11 cellular contexts compared by ENCODE assay signal in genomic region chr1:3067671-3068399, GRCh38. TPM values are rescaled to one million over a fixed set of nuclear protein-coding genes. Genes with fewer than 3 reads are reported as not detected.
DNase-seq lines count a peak whose midpoint lies in the region; ATAC-seq and TF ChIP-seq lines count a peak whose summit lies in the region.
"Had no signal": no experiment of that assay in that cellular context is flagged by ENCODE, and none has a peak within 500 bp of the region (broad histone marks: within the 10 kb centered on the region; RNA-seq: fewer than 3 reads in every experiment).

No MANE protein-coding gene starts in this region.

- H3K27me3 ChIP-seq in heart left ventricle (peaks cover 14 to 82% (median 50%) of the 10 kb centered on the region in 9 donors), osteoblast (ENCODE audit: insufficient read depth, low read length) (peaks cover 5% of the 10 kb centered on the region), upper lobe of left lung (peaks cover 0 to 67% (median 19%) of the 10 kb centered on the region in 4 donors)

- H3K4me3 Mint-ChIP-seq in activated CD4-positive, alpha-beta T cell treated with anti-CD3 and anti-CD28 coated beads, Interleukin-2, amount 10 ng/mL, durations not matched to agents 24 days and 14 days, result no peak overlapping the region

- in situ Hi-C loops in astrocyte of the spinal cord (cut with HindIII; ENCODE audit: low sequenced_read_pairs), result loop anchor here (25.0 kb wide), 1 partner anchor 344 kb away; no protein-coding TSS in a partner anchor

- H3K4me3 ChIP-seq in astrocyte of the spinal cord (ENCODE audit: low read depth, low read length), result peak overlapping the region; percentile 43
- H3K4me3 ChIP-seq in heart left ventricle, result peak overlapping the region; percentile 38 to 95 (median 59)
- peak overlapping the region; percentile 71 for H3K4me3 ChIP-seq in osteoblast (ENCODE audit: insufficient read depth, low read length)
- peak overlapping the region; percentile 10 to 74 (median 58) for H3K4me3 ChIP-seq in upper lobe of left lung

- TF ChIP-seq CTCF in astrocyte of the spinal cord (IDR thresholded peaks at IDR 0.05; ENCODE audit: low read depth, low read length) (no peak), heart left ventricle (IDR thresholded peaks at IDR 0.05) (no peak), osteoblast (IDR thresholded peaks at IDR 0.05; ENCODE audit: extremely low read depth, low read depth, low read length) (no peak), upper lobe of left lung (IDR thresholded peaks at IDR 0.05) (no peak)

- ATAC-seq in heart left ventricle (peak in 1 of 4 donors; percentile 1), upper lobe of left lung (ENCODE audit: low FRiP score in 2 of 2) (no peak), HG03432 (IDR thresholded peaks at IDR 0.05; ENCODE audit: unreplicated experiment) (no peak)

- H3K9me3 ChIP-seq in heart left ventricle (no peaks in the 10 kb centered on the region), osteoblast (ENCODE audit: low read depth, low read length) (no peaks in the 10 kb centered on the region), upper lobe of left lung (no peaks in the 10 kb centered on the region)

- H3K36me3 Mint-ChIP-seq in activated CD4-positive, alpha-beta T cell treated with anti-CD3 and anti-CD28 coated beads, Interleukin-2, amount 10 ng/mL, durations not matched to agents 24 days and 14 days (ENCODE audit: low read depth), result no peaks in the 10 kb centered on the region

- H3K79me2 ChIP-seq in osteoblast (ENCODE audit: insufficient read depth, low read length), result peaks cover 7% of the 10 kb centered on the region

- 0 to 4% (median 2%) methylated on average over 11 to 78 of the region's 78 CpGs for WGBS in heart left ventricle, 4 donors
- whole genome bisulfite sequencing in upper lobe of left lung, 2 donors, result 5 to 20% methylated on average over 1 to 7 of the region's 78 CpGs

- intact Hi-C loops in heart left ventricle (cut with DNase I), result loop anchor here (1.0 to 10.0 kb wide), 9 partner anchors 104 to 354 kb away; no protein-coding TSS in a partner anchor
- intact Hi-C loops in activated CD4-positive, alpha-beta T cell treated with anti-CD3 and anti-CD28 coated beads, Interleukin-2, amount 10 ng/mL, durations not matched to agents 24 days and 14 days (cut with micrococcal nuclease), result no loop called here

- TF ChIP-seq POLR2A in heart left ventricle (IDR thresholded peaks at IDR 0.05) (no peak), upper lobe of left lung (IDR thresholded peaks at IDR 0.05) (no peak)

- TF ChIP-seq EP300 in upper lobe of left lung (IDR thresholded peaks at IDR 0.05), result no peak

- no peak overlapping the region for H2AFZ ChIP-seq in osteoblast (ENCODE audit: low read length)

- H3K27ac ChIP-seq in heart left ventricle, result peak overlapping the region; percentile 64 to 98 (median 82)
- no peak overlapping the region for H3K27ac ChIP-seq in osteoblast (ENCODE audit: low read depth, low read length)
- peak overlapping the region in 3 of 4 donors; percentile 67 to 74 (median 73) for H3K27ac ChIP-seq in upper lobe of left lung
- H3K27ac ChIP-seq: KMS-11 had no signal

- peak overlapping the region; percentile 9 for H3K4me2 ChIP-seq in osteoblast (ENCODE audit: insufficient read depth, low read length)
- H3K4me2 ChIP-seq: KMS-11 had no signal

- no peaks in the 10 kb centered on the region for H3K9me3 Mint-ChIP-seq in activated CD4-positive, alpha-beta T cell treated with anti-CD3 and anti-CD28 coated beads, Interleukin-2, amount 10 ng/mL, durations not matched to agents 24 days and 14 days

- DNase-seq in astrocyte of the spinal cord (ENCODE audit: low read depth, low spot score) (no peak), heart left ventricle (peak in 3 of 5 donors; percentile 27 to 54 (median 29)), osteoblast (ENCODE audit: insufficient read length, low spot score, missing footprints) (peak; percentile 80), upper lobe of left lung (peak in 1 of 2 donors; percentile 86), SW 1271 (lab: John Stamatoyannopoulos, UW) (no peak)
- no peak for DNase-seq in activated CD4-positive, alpha-beta T cell treated with anti-CD3 and anti-CD28 coated beads, Interleukin-2, amount 10 ng/mL, durations not matched to agents 24 days and 14 days
- DNase-seq: activated CD4-positive, CD25-positive, alpha-beta regulatory T cell; DMS79; NCI-H2171 had no signal

- H3K27ac Mint-ChIP-seq in activated CD4-positive, alpha-beta T cell treated with anti-CD3 and anti-CD28 coated beads, Interleukin-2, amount 10 ng/mL, durations not matched to agents 24 days and 14 days, result no peak overlapping the region

- H3K36me3 ChIP-seq in heart left ventricle (peaks cover 0 to 5% (median 0%) of the 10 kb centered on the region in 9 donors), osteoblast (ENCODE audit: insufficient read depth, low read length) (no peaks in the 10 kb centered on the region), upper lobe of left lung (no peaks in the 10 kb centered on the region)

- peaks cover 2% of the 10 kb centered on the region for H3K4me1 Mint-ChIP-seq in activated CD4-positive, alpha-beta T cell treated with anti-CD3 and anti-CD28 coated beads, Interleukin-2, amount 10 ng/mL, durations not matched to agents 24 days and 14 days

- H4K20me1 ChIP-seq in osteoblast (ENCODE audit: insufficient read depth, low read length), result peaks cover 11% of the 10 kb centered on the region

- peaks cover 22% of the 10 kb centered on the region for H3K27me3 Mint-ChIP-seq in activated CD4-positive, alpha-beta T cell treated with anti-CD3 and anti-CD28 coated beads, Interleukin-2, amount 10 ng/mL, durations not matched to agents 24 days and 14 days

- H3K4me1 ChIP-seq in heart left ventricle, result peaks cover 0 to 85% (median 22%) of the 10 kb centered on the region in 12 donors
- no peaks in the 10 kb centered on the region for H3K4me1 ChIP-seq in osteoblast (ENCODE audit: insufficient read depth, low read length)
- H3K4me1 ChIP-seq in upper lobe of left lung, result peaks cover 22 to 69% (median 27%) of the 10 kb centered on the region in 4 donors

RNA-seq across cellular contexts. Expression of gene PRDM16, which starts 1.2 kb away (rescaled TPM):
- total RNA-seq in heart left ventricle (10 to 100 TPM in 7 of 9 donors, 1 to 10 TPM in 2; 6.0 to 22.7 (median 14.4) TPM), osteoblast (6.5 and 8.3 TPM in 2 replicates), upper lobe of left lung (10 to 100 TPM; 12.3 to 54.5 (median 21.2) TPM)
- 10 to 100 TPM; 11.3 to 13.1 TPM for polyA plus RNA-seq in heart left ventricle
- total RNA-seq in activated CD4-positive, alpha-beta T cell treated with anti-CD3 and anti-CD28 coated beads, Interleukin-2, amount 10 ng/mL, durations not matched to agents 24 days and 14 days, result not detected in 2 replicates

RNA-seq across cellular contexts. Expression of gene ACTRT2, which starts 46.6 kb away (rescaled TPM):
- total RNA-seq in heart left ventricle, result not detected
- not detected for polyA plus RNA-seq in heart left ventricle
- total RNA-seq in osteoblast, result not detected in 2 replicates
- total RNA-seq in upper lobe of left lung, result not detected
- total RNA-seq in activated CD4-positive, alpha-beta T cell treated with anti-CD3 and anti-CD28 coated beads, Interleukin-2, amount 10 ng/mL, durations not matched to agents 24 days and 14 days, result not detected in 2 replicates

Comparison
In these comparisons a context has a peak if more than half of its experiments do, and no peak if none do; other contexts are left out.
1. DNase-seq: peak in heart left ventricle (3 of 5) and osteoblast (single experiment); none in astrocyte of the spinal cord (single experiment), activated CD4-positive, alpha-beta T cell treated with anti-CD3 and anti-CD28 coated beads, Interleukin-2, amount 10 ng/mL, durations not matched to agents 24 days and 14 days (single experiment) and SW 1271 (0 of 2).
2. Peak in every context shown above with its lines, with median percentiles within 50 percentile points of each other: H3K4me3 ChIP-seq.